Comparison of ENCODE assay signal across 1 cellular context in genomic region chr22:21641795-21642583, GRCh38.
TF ChIP-seq lines count a peak whose summit lies in the region.

SDF2L1 (plus strand) TSS chr22:21642302; CDS start chr22:21642337, 35 bp downstream.

TF ChIP-seq in HepG2, 621 proteins besides CTCF, POLR2A, EP300 and RAD21 (continued from another document and continues in another):
- no peak for TF ChIP-seq TIGD3 (CRISPR knock-in tag; IDR thresholded peaks at IDR 0.05; ENCODE audit: borderline replicate concordance)
- no peak; the same call in 1 of the 2 replicates for TF ChIP-seq ATF7-NPFF (CRISPR knock-in tag; IDR thresholded peaks at IDR 0.05; ENCODE audit: low read depth)
- no peak for TF ChIP-seq GRHL1 (CRISPR knock-in tag; conservative IDR thresholded peaks at IDR 0.05)
- TF ChIP-seq KLF16 (CRISPR knock-in tag; IDR thresholded peaks at IDR 0.05) = no peak
- no peak for TF ChIP-seq MATR3 (CRISPR knock-in tag; IDR thresholded peaks at IDR 0.05)
- TF ChIP-seq ZNF362 (CRISPR knock-in tag; IDR thresholded peaks at IDR 0.05; ENCODE audit: borderline replicate concordance) = no peak; the same call in 1 of the 2 replicates
- no peak for TF ChIP-seq KLF6 (CRISPR knock-in tag; IDR thresholded peaks at IDR 0.05)
- no peak for TF ChIP-seq ADNP (CRISPR knock-in tag; IDR thresholded peaks at IDR 0.05)
- no peak for TF ChIP-seq ZNF451 (CRISPR knock-in tag; IDR thresholded peaks at IDR 0.05)
- no peak for TF ChIP-seq ZSCAN12 (CRISPR knock-in tag; IDR thresholded peaks at IDR 0.05)
- no peak for TF ChIP-seq FOXO4 (CRISPR knock-in tag; conservative IDR thresholded peaks at IDR 0.05)
- TF ChIP-seq YY1 (IDR thresholded peaks at IDR 0.05; ENCODE audit: insufficient read depth, insufficient replicate concordance, low read depth, low read length) = no peak
- TF ChIP-seq BCL3 (CRISPR knock-in tag; IDR thresholded peaks at IDR 0.05) = no peak
- TF ChIP-seq ZNF777 (CRISPR knock-in tag; IDR thresholded peaks at IDR 0.05) = peak; percentile 52
- TF ChIP-seq ZNF512 (CRISPR knock-in tag; IDR thresholded peaks at IDR 0.05) = no peak
- TF ChIP-seq ZMAT5 (CRISPR knock-in tag; IDR thresholded peaks at IDR 0.05; ENCODE audit: borderline replicate concordance, low read depth) = no peak
- peak; percentile 65; the same call in 1 of the 2 replicates for TF ChIP-seq GATAD1 (CRISPR knock-in tag; IDR thresholded peaks at IDR 0.05)
- TF ChIP-seq BCLAF1 (IDR thresholded peaks at IDR 0.05) = no peak
- TF ChIP-seq ZNF784 (CRISPR knock-in tag; IDR thresholded peaks at IDR 0.05; ENCODE audit: borderline replicate concordance) = no peak
- TF ChIP-seq GMEB1 (CRISPR knock-in tag; IDR thresholded peaks at IDR 0.05; ENCODE audit: borderline replicate concordance) = peak; percentile 38; the same call in 1 of the 2 replicates
- no peak for TF ChIP-seq CREB3 (CRISPR knock-in tag; IDR thresholded peaks at IDR 0.05)
- 0 out of 2 replicates have a peak, but pooled peaks have one; percentile 68 for TF ChIP-seq ZNF724P (CRISPR knock-in tag; IDR thresholded peaks at IDR 0.05; ENCODE audit: borderline replicate concordance)
- TF ChIP-seq ZFYVE20 (CRISPR knock-in tag; IDR thresholded peaks at IDR 0.05; ENCODE audit: borderline replicate concordance, low read depth) = no peak
- peak; percentile 70 for TF ChIP-seq ASH2L (IDR thresholded peaks at IDR 0.05; ENCODE audit: insufficient read length, low read depth, low read length)
- peak; percentile 34; the same call in 1 of the 2 replicates for TF ChIP-seq GPN1 (CRISPR knock-in tag; IDR thresholded peaks at IDR 0.05; ENCODE audit: borderline replicate concordance)
- TF ChIP-seq ZNF552 (CRISPR knock-in tag; IDR thresholded peaks at IDR 0.05; ENCODE audit: borderline replicate concordance) = no peak
- peak; percentile 34; the same call in 1 of the 2 replicates for TF ChIP-seq MED1 (CRISPR knock-in tag; IDR thresholded peaks at IDR 0.05)
- TF ChIP-seq JARID2 (CRISPR knock-in tag; IDR thresholded peaks at IDR 0.05; ENCODE audit: insufficient replicate concordance) = no peak
- no peak for TF ChIP-seq MTF2 (CRISPR knock-in tag; IDR thresholded peaks at IDR 0.05; ENCODE audit: borderline replicate concordance)
- no peak for TF ChIP-seq MTF1 (CRISPR knock-in tag; IDR thresholded peaks at IDR 0.05)
- TF ChIP-seq KDM5B (CRISPR knock-in tag; IDR thresholded peaks at IDR 0.05; ENCODE audit: borderline replicate concordance) = peak; percentile 28; the same call in 1 of the 2 replicates
- TF ChIP-seq NRL (CRISPR knock-in tag; IDR thresholded peaks at IDR 0.05; ENCODE audit: borderline replicate concordance) = no peak; the same call in 1 of the 2 replicates
- no peak for TF ChIP-seq ARNTL (CRISPR knock-in tag; IDR thresholded peaks at IDR 0.05)
- peak; percentile 39; the same call in 1 of the 2 replicates for TF ChIP-seq SALL1 (CRISPR knock-in tag; IDR thresholded peaks at IDR 0.05)
- TF ChIP-seq ATF4 (CRISPR knock-in tag; IDR thresholded peaks at IDR 0.05) = 0 out of 4 replicates have a peak, but pooled peaks of 1 of the 2 experiments have one; percentile 33
- TF ChIP-seq SAP130 (CRISPR knock-in tag; IDR thresholded peaks at IDR 0.05; ENCODE audit: low read depth) = peak; percentile 91
- 0 out of 2 replicates have a peak, but pooled peaks have one; percentile 25 for TF ChIP-seq ZNF839 (CRISPR knock-in tag; IDR thresholded peaks at IDR 0.05; ENCODE audit: borderline replicate concordance)
- TF ChIP-seq ZNF460 (CRISPR knock-in tag; IDR thresholded peaks at IDR 0.05; ENCODE audit: borderline replicate concordance) = no peak
- TF ChIP-seq ZNF7 (CRISPR knock-in tag; IDR thresholded peaks at IDR 0.05) = no peak
- TF ChIP-seq PHF20 (CRISPR knock-in tag; IDR thresholded peaks at IDR 0.05) = 0 out of 2 replicates have a peak, but pooled peaks have one; percentile 12
- TF ChIP-seq POLR2AphosphoS5 (IDR thresholded peaks at IDR 0.05; ENCODE audit: low read depth, low read length) = peak; percentile 83
- TF ChIP-seq TBX2 (CRISPR knock-in tag; IDR thresholded peaks at IDR 0.05; ENCODE audit: borderline replicate concordance) = peak; percentile 39; the same call in 1 of the 2 replicates
- no peak for TF ChIP-seq SMARCE1 (IDR thresholded peaks at IDR 0.05; ENCODE audit: borderline replicate concordance)
- TF ChIP-seq RXRA (CRISPR knock-in tag; IDR thresholded peaks at IDR 0.05) = no peak
- TF ChIP-seq ZKSCAN5 (CRISPR knock-in tag; IDR thresholded peaks at IDR 0.05) = no peak
- no peak for TF ChIP-seq ZSCAN22 (CRISPR knock-in tag; IDR thresholded peaks at IDR 0.05)
- peak; percentile 57; the same call in 1 of the 2 replicates for TF ChIP-seq PHF8 (CRISPR knock-in tag; IDR thresholded peaks at IDR 0.05)
- TF ChIP-seq ATF3 (CRISPR knock-in tag; IDR thresholded peaks at IDR 0.05) = peak; percentile 40; the same call in 1 of the 2 replicates
- TF ChIP-seq RFX5 (IDR thresholded peaks at IDR 0.05; ENCODE audit: low read depth, low read length) = peak; percentile 88
- TF ChIP-seq DNMT3B (CRISPR knock-in tag; conservative IDR thresholded peaks at IDR 0.05) = no peak
